9 cellular contexts compared by ENCODE assay signal in the genomic region with DNA sequence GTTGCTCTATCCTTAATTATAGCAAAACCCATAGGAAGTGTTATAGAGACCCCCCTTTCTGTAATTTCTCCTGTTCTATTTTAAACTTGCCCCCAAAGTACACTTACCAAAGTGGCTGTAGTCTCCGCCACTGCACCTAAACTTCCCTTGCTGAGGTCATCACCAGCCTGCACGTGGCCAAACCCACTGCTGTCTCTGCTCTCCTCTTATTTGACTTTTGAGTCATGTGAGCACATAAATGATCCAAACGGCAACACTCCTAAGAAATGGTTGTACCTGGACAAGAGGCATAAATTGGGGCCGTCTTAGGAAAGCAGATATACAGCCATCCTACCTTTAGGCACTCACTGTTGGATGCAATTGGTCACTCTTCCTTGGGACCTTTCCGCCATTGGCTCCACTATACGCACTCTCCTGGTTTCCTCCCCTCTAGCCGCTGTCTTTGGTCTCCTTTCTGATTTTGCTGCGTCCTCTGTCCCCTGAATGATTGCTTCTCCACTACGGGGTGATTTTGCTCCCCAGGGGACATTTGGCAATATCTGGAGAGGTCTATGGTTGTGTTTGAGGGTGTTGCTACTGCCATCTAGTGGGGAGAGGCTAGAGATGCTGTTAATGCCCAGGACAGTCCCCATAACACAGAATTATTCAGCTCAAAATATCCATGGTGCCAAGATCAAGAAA. TPM values are rescaled to one million over a fixed set of nuclear protein-coding genes. Genes with fewer than 3 reads are reported as not detected.
A peak's percentile ranks its signal among the peaks of the same experiment; 100 is the strongest.
DNase-seq lines count a peak whose midpoint lies in the region; ATAC-seq and TF ChIP-seq lines count a peak whose summit lies in the region.
"Had no signal": no experiment of that assay in that cellular context is flagged by ENCODE, and none has a peak within 500 bp of the region (broad histone marks: within the 10 kb centered on the region; RNA-seq: fewer than 3 reads in every experiment).

No MANE protein-coding gene starts in this region.

- H3K27ac Mint-ChIP-seq in osteocyte (ENCODE audit: unreplicated experiment): no peak overlapping the region

- no peaks in the 10 kb centered on the region for H3K9me3 Mint-ChIP-seq in osteocyte (ENCODE audit: unreplicated experiment)

- no peak overlapping the region for H3K4me3 Mint-ChIP-seq in osteocyte (ENCODE audit: unreplicated experiment)

- DNase-seq in NCI-H345 (lab: John Stamatoyannopoulos, UW) (peak; percentile 33), NCI-H345 treated with DMSO at 0.1 percent for 48 hours (lab: John Stamatoyannopoulos, UW; ENCODE audit: unreplicated experiment) (no peak), NCI-H69 (lab: John Stamatoyannopoulos, UW) (peak; percentile 43), fibroblast of villous mesenchyme (ENCODE audit: low read depth) (peak; percentile 60), osteocyte (ENCODE audit: extremely low spot score, unreplicated experiment) (peak; percentile 72)
- peak; percentile 9 for DNase-seq in activated CD8-positive, alpha-beta memory T cell treated with anti-CD3 and anti-CD28 coated beads, Interleukin-2, amount 50 U/mL, for 1 hour (ENCODE audit: extremely low read depth)

- ATAC-seq in HG02885 (IDR thresholded peaks at IDR 0.05; ENCODE audit: poor library complexity, unreplicated experiment) (peak; percentile 64), GM18873 (IDR thresholded peaks at IDR 0.05; ENCODE audit: low FRiP score, unreplicated experiment) (no peak)

- no peaks in the 10 kb centered on the region for H3K4me1 Mint-ChIP-seq in osteocyte (ENCODE audit: unreplicated experiment)

- TF ChIP-seq CTCF in fibroblast of villous mesenchyme (IDR thresholded peaks at IDR 0.05; ENCODE audit: insufficient read depth, low read depth, low read length): peak; percentile 94
- peak; percentile 80 for TF ChIP-seq CTCF in osteocyte (IDR thresholded peaks at IDR 0.05)

- H3K4me3 ChIP-seq in fibroblast of villous mesenchyme (ENCODE audit: low read depth, low read length): no peak overlapping the region
- H3K4me3 ChIP-seq: BLaER1 had no signal

- H3K27me3 Mint-ChIP-seq in osteocyte (ENCODE audit: unreplicated experiment): peaks cover 28% of the 10 kb centered on the region

- no peaks in the 10 kb centered on the region for H3K36me3 Mint-ChIP-seq in osteocyte (ENCODE audit: unreplicated experiment)

RNA-seq across cellular contexts. Expression of gene IL36G, which starts 19.2 kb away (rescaled TPM):
- total RNA-seq in fibroblast of villous mesenchyme (not detected in 2 replicates), osteocyte (not detected in 2 replicates)

RNA-seq across cellular contexts. Expression of gene IL36A, which starts 46.7 kb away (rescaled TPM):
- total RNA-seq in fibroblast of villous mesenchyme (not detected in 2 replicates), osteocyte (not detected in 2 replicates)

RNA-seq across cellular contexts. Expression of gene IL37, which starts 47.6 kb away (rescaled TPM):
- total RNA-seq in fibroblast of villous mesenchyme (0.32 TPM in 1 of 2 replicates, not detected in the other), osteocyte (not detected in 2 replicates)
